Comparison of ENCODE assay signal across 26 cellular contexts in genomic region chr3:152174876-152175575, GRCh38.
DNase-seq lines count a peak whose midpoint lies in the region; TF ChIP-seq lines count a peak whose summit lies in the region.
"Had no signal": no experiment of that assay in that cellular context is flagged by ENCODE, and none has a peak within 500 bp of the region (broad histone marks: within the 10 kb centered on the region; RNA-seq: fewer than 3 reads in every experiment).

No MANE protein-coding gene starts in this region.

- no peak overlapping the region for H3K18ac ChIP-seq in mesenchymal stem cell (ENCODE audit: low read depth in 1 of 2, low read length in 2 of 2)

- POLR2A ChIA-PET in CD8-positive, alpha-beta memory T cell (lab: Charles Lee): no interaction called here

- CTCF ChIA-PET in CD8-positive, alpha-beta memory T cell (lab: Charles Lee): no interaction called here

- no peak overlapping the region for H2BK12ac ChIP-seq in mesenchymal stem cell (ENCODE audit: low read length in 2 of 2)

- H2AFZ ChIP-seq in mesenchymal stem cell (ENCODE audit: low read depth, low read length): no peak overlapping the region

- peak; percentile 15 for DNase-seq in Caki2 (ENCODE audit: low read depth)
- DNase-seq in M059J (ENCODE audit: low read depth): peak; percentile 50
- no peak for DNase-seq in mesenchymal stem cell
- DNase-seq in stimulated activated CD4-positive, alpha-beta T cell treated with anti-CD3 and anti-CD28 coated beads, Interleukin-2, amount 100 ng/mL, for 24 hours: no peak
- no peak for DNase-seq in CD8-positive, alpha-beta memory T cell
- no peak for DNase-seq in stimulated activated CD4-positive, alpha-beta T cell treated with anti-CD3 and anti-CD28 coated beads, Interleukin-4, amount 100 ng/mL, for 4 hours
- no peak for DNase-seq in BE2C
- DNase-seq: ACHN; activated CD4-positive, CD25-positive, alpha-beta regulatory T cell treated with anti-CD3 and anti-CD28 coated beads, Interleukin-2, amount 50 U/mL, for 72 hours; activated CD8-positive, alpha-beta T cell treated with anti-CD3 and anti-CD28 coated beads for 36 hours; activated gamma-delta T cell treated with Interleukin-2 at 50 U/mL for 16 hours; adrenal gland; hypothalamus; MM.1S; NCI-H1694; NCI-H2171 treated with DMSO at 0.1 percent for 48 hours; NCI-H748 treated with DMSO at 0.1 percent for 48 hours; SHP77; spleen; stomach; transverse colon had no signal

- no peak overlapping the region for H3K4me3 Mint-ChIP-seq in CD8-positive, alpha-beta memory T cell
- H3K4me3 Mint-ChIP-seq: activated CD8-positive, alpha-beta T cell treated with anti-CD3 and anti-CD28 coated beads for 36 hours had no signal

- no peak overlapping the region for H3K4ac ChIP-seq in mesenchymal stem cell (ENCODE audit: low read depth in 1 of 2, low read length in 2 of 2)

- peaks cover 8 to 22% (median 10%) of the 10 kb centered on the region in 3 donors for H3K4me1 Mint-ChIP-seq in CD8-positive, alpha-beta memory T cell

- in situ Hi-C loops in Caki2 (cut with HindIII; ENCODE audit: low pct_unique_long_range_greater_than_20kb, low sequenced_read_pairs): no loop called here

- H3K27me3 ChIP-seq in mesenchymal stem cell (ENCODE audit: control insufficient read depth in 1 of 2, insufficient read depth in 1 of 2, low read length in 2 of 2): no peaks in the 10 kb centered on the region
- no peaks in the 10 kb centered on the region for H3K27me3 ChIP-seq in CD8-positive, alpha-beta memory T cell (ENCODE audit: insufficient read depth, low read length, poor library complexity, severe bottlenecking)
- H3K27me3 ChIP-seq in BE2C: peaks cover 6% of the 10 kb centered on the region
- H3K27me3 ChIP-seq: adrenal gland; BLaER1 treated with 17β-estradiol and CSF1 and Interleukin-3, amounts not matched to agents 10 nM and 100 nM; cardiac muscle cell; spleen; stomach; transverse colon had no signal

- 91% methylated on average over 2 of the region's 3 CpGs for WGBS in mesenchymal stem cell

- H3K4me3 ChIP-seq in mesenchymal stem cell (ENCODE audit: insufficient read depth in 1 of 2, low read depth in 1 of 2, low read length in 2 of 2) (no peak overlapping the region), BE2C (ENCODE audit: low read depth, low read length) (no peak overlapping the region)
- no peak overlapping the region for H3K4me3 ChIP-seq in CD8-positive, alpha-beta memory T cell (ENCODE audit: low read length)
- H3K4me3 ChIP-seq: adrenal gland; BLaER1 treated with 17β-estradiol and CSF1 and Interleukin-3, amounts not matched to agents 10 nM and 100 nM; cardiac muscle cell; HAP-1; lung; spleen; stomach; transverse colon had no signal

- H3K27ac Mint-ChIP-seq in CD8-positive, alpha-beta memory T cell: no peak overlapping the region
- H3K27ac Mint-ChIP-seq: activated CD8-positive, alpha-beta T cell treated with anti-CD3 and anti-CD28 coated beads for 36 hours had no signal

- H3K79me1 ChIP-seq in mesenchymal stem cell (replicated peaks; ENCODE audit: low read length, poor library complexity, severe bottlenecking): no peaks in the 10 kb centered on the region

- H3K27ac ChIP-seq in angular gyrus (ENCODE audit: low read depth, low read length): peak overlapping the region; percentile 4
- H3K27ac ChIP-seq in mesenchymal stem cell (ENCODE audit: low read length, poor library complexity, severe bottlenecking): peak overlapping the region; percentile 46
- H3K27ac ChIP-seq in CD8-positive, alpha-beta memory T cell (ENCODE audit: low read depth, low read length): no peak overlapping the region
- H3K27ac ChIP-seq: adrenal gland; BLaER1 treated with 17β-estradiol and CSF1 and Interleukin-3, amounts not matched to agents 10 nM and 100 nM; cardiac muscle cell; spleen; stomach; transverse colon had no signal

- no peak overlapping the region for H3K9ac ChIP-seq in mesenchymal stem cell (ENCODE audit: low read length)
- H3K9ac ChIP-seq: BLaER1 treated with 17β-estradiol and CSF1 and Interleukin-3, amounts not matched to agents 10 nM and 100 nM had no signal

- H2BK15ac ChIP-seq in mesenchymal stem cell (ENCODE audit: low read depth, poor library complexity, severe bottlenecking): no peak overlapping the region

- no peak overlapping the region for H4K91ac ChIP-seq in mesenchymal stem cell (ENCODE audit: low read length)

- H2BK120ac ChIP-seq in mesenchymal stem cell (ENCODE audit: low read depth, low read length): no peak overlapping the region

- peak overlapping the region; percentile 49 for H2BK5ac ChIP-seq in mesenchymal stem cell (ENCODE audit: low read depth, low read length, poor library complexity, severe bottlenecking)

- no peaks in the 10 kb centered on the region for H3K4me1 ChIP-seq in mesenchymal stem cell (ENCODE audit: control insufficient read depth, insufficient read depth, low read depth, low read length)
- peaks cover 10% of the 10 kb centered on the region for H3K4me1 ChIP-seq in CD8-positive, alpha-beta memory T cell (ENCODE audit: insufficient read depth, low read length)
- H3K4me1 ChIP-seq in BE2C: no peaks in the 10 kb centered on the region
- H3K4me1 ChIP-seq: adrenal gland, stomach, transverse colon had no signal

- H3K36me3 Mint-ChIP-seq in CD8-positive, alpha-beta memory T cell: peaks cover 1 to 10% (median 3%) of the 10 kb centered on the region in 3 donors

- no peaks in the 10 kb centered on the region for H3K36me3 ChIP-seq in mesenchymal stem cell (ENCODE audit: control insufficient read depth in 1 of 2, insufficient read depth in 2 of 2, low read depth in 1 of 2, low read length in 2 of 2)
- H3K36me3 ChIP-seq in CD8-positive, alpha-beta memory T cell (ENCODE audit: insufficient read depth, low read length): no peaks in the 10 kb centered on the region
- H3K36me3 ChIP-seq in BE2C: no peaks in the 10 kb centered on the region
- H3K36me3 ChIP-seq: adrenal gland; BLaER1 treated with 17β-estradiol and CSF1 and Interleukin-3, amounts not matched to agents 10 nM and 100 nM; cardiac muscle cell; HAP-1; stomach; transverse colon had no signal

- no peak overlapping the region for H2AK5ac ChIP-seq in mesenchymal stem cell (ENCODE audit: low read length, severe bottlenecking)

- H3K27me3 Mint-ChIP-seq in CD8-positive, alpha-beta memory T cell: no peaks in the 10 kb centered on the region
- H3K27me3 Mint-ChIP-seq: activated CD8-positive, alpha-beta T cell treated with anti-CD3 and anti-CD28 coated beads for 36 hours had no signal

- no peak for TF ChIP-seq CTCF in BE2C (IDR thresholded peaks at IDR 0.05; ENCODE audit: low read depth, low read length)

- no peak overlapping the region for H3K23ac ChIP-seq in mesenchymal stem cell (ENCODE audit: low read length in 2 of 2)

- peaks cover 0 to 6% (median 2%) of the 10 kb centered on the region in 5 donors for H3K9me3 Mint-ChIP-seq in CD8-positive, alpha-beta memory T cell

- no peak overlapping the region for H3K14ac ChIP-seq in mesenchymal stem cell (ENCODE audit: low read length in 2 of 2)

- H3K9me3 ChIP-seq in mesenchymal stem cell (ENCODE audit: control insufficient read depth, low read length) (peaks cover 7% of the 10 kb centered on the region), BE2C (no peaks in the 10 kb centered on the region)
- no peaks in the 10 kb centered on the region for H3K9me3 ChIP-seq in CD8-positive, alpha-beta memory T cell (ENCODE audit: low read length)
- H3K9me3 ChIP-seq: adrenal gland, HAP-1, transverse colon had no signal

- H3K4me2 ChIP-seq in mesenchymal stem cell (ENCODE audit: low read length, poor library complexity, severe bottlenecking): no peak overlapping the region

- no peak overlapping the region for H4K8ac ChIP-seq in mesenchymal stem cell (ENCODE audit: low read length)

Comparison
In these comparisons a context has a peak if more than half of its experiments do, and no peak if none do; other contexts are left out.
1. DNase-seq: peak in Caki2 (single experiment) and M059J (single experiment); none in mesenchymal stem cell (single experiment), stimulated activated CD4-positive, alpha-beta T cell treated with anti-CD3 and anti-CD28 coated beads, Interleukin-2, amount 100 ng/mL, for 24 hours (0 of 2), CD8-positive, alpha-beta memory T cell (0 of 5), stimulated activated CD4-positive, alpha-beta T cell treated with anti-CD3 and anti-CD28 coated beads, Interleukin-4, amount 100 ng/mL, for 4 hours (0 of 2) and BE2C (single experiment).